8 cellular contexts compared by ENCODE assay signal in genomic region chr20:23995905-23996666, GRCh38. TPM values are rescaled to one million over a fixed set of nuclear protein-coding genes. Genes with fewer than 3 reads are reported as not detected.
DNase-seq lines count a peak whose midpoint lies in the region; ATAC-seq and TF ChIP-seq lines count a peak whose summit lies in the region.

No MANE protein-coding gene starts in this region.

- ATAC-seq in activated T-cell treated with anti-CD3 and anti-CD28 coated beads, Interleukin-2, amount 50 U/mL, for 4 hours: no peak
- ATAC-seq in gastroesophageal sphincter (no peak), GM21390 (IDR thresholded peaks at IDR 0.05; ENCODE audit: unreplicated experiment) (no peak)

- no peaks in the 10 kb centered on the region for H3K27me3 Mint-ChIP-seq in activated T-cell treated with anti-CD3 and anti-CD28 coated beads, Interleukin-2, amount 50 U/mL, for 4 hours (ENCODE audit: low read depth)

- H2AFZ ChIP-seq in OCI-LY3 (ENCODE audit: low read depth, low read length): no peak overlapping the region

- no peaks in the 10 kb centered on the region for H3K79me2 ChIP-seq in OCI-LY3 (ENCODE audit: low read length)

- no peaks in the 10 kb centered on the region for H3K4me1 Mint-ChIP-seq in activated T-cell treated with anti-CD3 and anti-CD28 coated beads, Interleukin-2, amount 50 U/mL, for 4 hours (ENCODE audit: low read depth)

- H3K36me3 ChIP-seq in OCI-LY3 (replicated peaks; ENCODE audit: low read depth, low read length) (no peaks in the 10 kb centered on the region), gastroesophageal sphincter (no peaks in the 10 kb centered on the region), prostate gland (no peaks in the 10 kb centered on the region)

- H3K27ac ChIP-seq in OCI-LY3 (ENCODE audit: low read length): no peak overlapping the region
- no peak overlapping the region for H3K27ac ChIP-seq in gastroesophageal sphincter
- no peak overlapping the region for H3K27ac ChIP-seq in prostate gland

- TF ChIP-seq POLR2A in gastroesophageal sphincter (IDR thresholded peaks at IDR 0.05) (no peak), prostate gland (IDR thresholded peaks at IDR 0.05) (no peak)

- H3K9me3 ChIP-seq in OCI-LY3 (ENCODE audit: insufficient read depth, low read length): no peaks in the 10 kb centered on the region
- no peaks in the 10 kb centered on the region for H3K9me3 ChIP-seq in gastroesophageal sphincter
- no peaks in the 10 kb centered on the region for H3K9me3 ChIP-seq in prostate gland

- 39 to 40% methylated on average over 10 to 11 of the region's 11 CpGs for WGBS in gastroesophageal sphincter (ENCODE audit: low coverage in 1 of 2), 2 donors
- 48% methylated on average over 11 of the region's 11 CpGs for WGBS in prostate gland

- H3K9me3 Mint-ChIP-seq in activated T-cell treated with anti-CD3 and anti-CD28 coated beads, Interleukin-2, amount 50 U/mL, for 4 hours: no peaks in the 10 kb centered on the region

- intact Hi-C loops in prostate gland (cut with DNase I): loop anchor here (5.0 kb wide), 1 partner anchor 59 kb away; no protein-coding TSS in a partner anchor

- H3K4me3 ChIP-seq in GM12875 (ENCODE audit: low read depth, low read length): no peak overlapping the region
- H3K4me3 ChIP-seq in OCI-LY3 (ENCODE audit: low read length): no peak overlapping the region
- no peak overlapping the region for H3K4me3 ChIP-seq in gastroesophageal sphincter
- no peak overlapping the region for H3K4me3 ChIP-seq in prostate gland

- H3K4me1 ChIP-seq in OCI-LY3 (ENCODE audit: low read length) (no peaks in the 10 kb centered on the region), gastroesophageal sphincter (no peaks in the 10 kb centered on the region), prostate gland (replicated peaks) (no peaks in the 10 kb centered on the region)

- H3K9ac ChIP-seq in OCI-LY3 (ENCODE audit: low read length): no peak overlapping the region

- DNase-seq in A172 (ENCODE audit: low spot score): peak; percentile 51
- peak; percentile 67 for DNase-seq in activated T-cell treated with anti-CD3 and anti-CD28 coated beads, Interleukin-2, amount 50 U/mL, for 4 hours
- DNase-seq in prostate gland (ENCODE audit: low spot score): peak; percentile 43
- no peak for DNase-seq in SIG-M5 treated with dmso at 0.1 percent for 504 hours (lab: John Stamatoyannopoulos, UW; ENCODE audit: unreplicated experiment)

- H3K36me3 Mint-ChIP-seq in activated T-cell treated with anti-CD3 and anti-CD28 coated beads, Interleukin-2, amount 50 U/mL, for 4 hours (ENCODE audit: insufficient read depth): no peaks in the 10 kb centered on the region

- no peak overlapping the region for H3K4me2 ChIP-seq in OCI-LY3 (ENCODE audit: low read length)

- TF ChIP-seq CTCF in GM12875 (IDR thresholded peaks at IDR 0.05; ENCODE audit: borderline replicate concordance, insufficient read depth, low read depth, low read length): peak; percentile 52
- TF ChIP-seq CTCF in OCI-LY3 (IDR thresholded peaks at IDR 0.05; ENCODE audit: low read depth, low read length): peak; percentile 75
- TF ChIP-seq CTCF in gastroesophageal sphincter (IDR thresholded peaks at IDR 0.05): peak in 3 of 4 experiments; percentile 61 to 70 (median 70)
- TF ChIP-seq CTCF in prostate gland (IDR thresholded peaks at IDR 0.05): peak; percentile 63 to 85 (median 72)

- no peak overlapping the region for H3K4me3 Mint-ChIP-seq in activated T-cell treated with anti-CD3 and anti-CD28 coated beads, Interleukin-2, amount 50 U/mL, for 4 hours

- H4K20me1 ChIP-seq in OCI-LY3 (ENCODE audit: insufficient read depth, low read length): no peaks in the 10 kb centered on the region

- peaks cover 27% of the 10 kb centered on the region for H3K27me3 ChIP-seq in OCI-LY3 (ENCODE audit: low read depth, low read length)
- peaks cover 27% of the 10 kb centered on the region for H3K27me3 ChIP-seq in gastroesophageal sphincter
- H3K27me3 ChIP-seq in prostate gland (replicated peaks; ENCODE audit: insufficient read depth): no peaks in the 10 kb centered on the region

- TF ChIP-seq EP300 in gastroesophageal sphincter (IDR thresholded peaks at IDR 0.05): no peak

RNA-seq across cellular contexts. Expression of gene GGTLC1, which starts 7.5 kb away (rescaled TPM):
- not detected in 2 replicates for total RNA-seq in A172 (2014; rRNA removed; shearing (Covaris generic))
- not detected for total RNA-seq in activated T-cell treated with anti-CD3 and anti-CD28 coated beads, Interleukin-2, amount 50 U/mL, for 4 hours
- total RNA-seq in gastroesophageal sphincter (not detected), prostate gland (not detected)
